15 cellular contexts compared by ENCODE assay signal in genomic region chrX:130704053-130705038, GRCh38.
A peak's percentile ranks its signal among the peaks of the same experiment; 100 is the strongest.
DNase-seq lines count a peak whose midpoint lies in the region; ATAC-seq, FAIRE-seq and TF ChIP-seq lines count a peak whose summit lies in the region.
"Had no signal": no experiment of that assay in that cellular context is flagged by ENCODE, and none has a peak within 500 bp of the region (broad histone marks: within the 10 kb centered on the region; RNA-seq: fewer than 3 reads in every experiment).

No MANE protein-coding gene starts in this region.

- TF ChIP-seq CTCF in cardiac muscle cell (IDR thresholded peaks at IDR 0.05; ENCODE audit: low read depth, low read length) (no peak), right atrium auricular region (IDR thresholded peaks at IDR 0.05) (no peak), astrocyte of the spinal cord (IDR thresholded peaks at IDR 0.05; ENCODE audit: low read depth, low read length) (no peak), tibial artery (IDR thresholded peaks at IDR 0.05) (no peak)

- H3K27me3 ChIP-seq in cardiac muscle cell: no peaks in the 10 kb centered on the region
- no peaks in the 10 kb centered on the region for H3K27me3 ChIP-seq in right atrium auricular region
- no peaks in the 10 kb centered on the region for H3K27me3 ChIP-seq in tibial artery
- H3K27me3 ChIP-seq in HAP-1 (ENCODE audit: low read depth): no peaks in the 10 kb centered on the region
- H3K27me3 ChIP-seq: neural progenitor cell, Peyer's patch, vagina had no signal

- peak overlapping the region; percentile 7 for H3K27ac ChIP-seq in cardiac muscle cell
- no peak overlapping the region for H3K27ac ChIP-seq in right atrium auricular region
- H3K27ac ChIP-seq in tibial artery: peak overlapping the region; percentile 59 to 66
- H3K27ac ChIP-seq: neural progenitor cell, Peyer's patch, vagina had no signal

- FAIRE-seq in GM12891 (lab: Jason Lieb, UNC): no peak

- no peak overlapping the region for H3K4me3 ChIP-seq in cardiac muscle cell
- H3K4me3 ChIP-seq in right atrium auricular region: no peak overlapping the region
- no peak overlapping the region for H3K4me3 ChIP-seq in astrocyte of the spinal cord (ENCODE audit: low read depth, low read length)
- H3K4me3 ChIP-seq in tibial artery: no peak overlapping the region
- no peak overlapping the region for H3K4me3 ChIP-seq in HAP-1
- H3K4me3 ChIP-seq: neural progenitor cell, Peyer's patch, vagina had no signal

- no peak for TF ChIP-seq POLR2A in GM12891 (IDR thresholded peaks at IDR 0.05; ENCODE audit: low read depth, low read length)

- intact Hi-C loops in left ventricle myocardium superior (cut with micrococcal nuclease) (no loop called here), tibial artery (cut with DNase I; ENCODE audit: low total_unique reads) (no loop called here)

- DNase-seq in cardiac muscle cell (ENCODE audit: low read depth in 1 of 2, low spot score in 1 of 2) (peak in 1 of 2 donors; percentile 63), right atrium auricular region (ENCODE audit: low spot score) (no peak), astrocyte of the spinal cord (ENCODE audit: low read depth, low spot score) (peak; percentile 18), left ventricle myocardium superior (no peak), tibial artery (no peak), HAP-1 (ENCODE audit: low spot score in 2 of 2) (no peak), GM12891 (ENCODE audit: insufficient read length, low spot score) (no peak)
- DNase-seq: activated gamma-delta T cell; NCI-H510A; Peyer's patch; stimulated activated CD4-positive, alpha-beta T cell treated with anti-CD3 and anti-CD28 coated beads, Interleukin-15, amount 100 ng/mL, for 24 hours; T-helper 9 cell had no signal

- in situ Hi-C loops in astrocyte of the spinal cord (cut with HindIII; ENCODE audit: low sequenced_read_pairs): no loop called here
- in situ Hi-C loops in HAP-1 (cut with MboI; ENCODE audit: low sequenced_read_pairs): no loop called here

- ATAC-seq in left ventricle myocardium superior: peak; percentile 41
- no peak for ATAC-seq in GM21528 (IDR thresholded peaks at IDR 0.05; ENCODE audit: low FRiP score, unreplicated experiment)

- H3K36me3 ChIP-seq in cardiac muscle cell (no peaks in the 10 kb centered on the region), right atrium auricular region (no peaks in the 10 kb centered on the region), tibial artery (no peaks in the 10 kb centered on the region), HAP-1 (replicated peaks) (no peaks in the 10 kb centered on the region)
- H3K36me3 ChIP-seq: neural progenitor cell, Peyer's patch, vagina had no signal

- H3K4me1 ChIP-seq in cardiac muscle cell (ENCODE audit: low read depth): peaks cover 23% of the 10 kb centered on the region
- H3K4me1 ChIP-seq in right atrium auricular region: no peaks in the 10 kb centered on the region
- H3K4me1 ChIP-seq in tibial artery: peaks cover 0 to 30% (median 2%) of the 10 kb centered on the region in 4 donors
- no peaks in the 10 kb centered on the region for H3K4me1 ChIP-seq in HAP-1
- H3K4me1 ChIP-seq: neural progenitor cell, Peyer's patch, vagina had no signal

- H3K9me3 ChIP-seq in cardiac muscle cell (ENCODE audit: low read depth) (no peaks in the 10 kb centered on the region), right atrium auricular region (no peaks in the 10 kb centered on the region), tibial artery (no peaks in the 10 kb centered on the region), HAP-1 (no peaks in the 10 kb centered on the region)
- H3K9me3 ChIP-seq: Peyer's patch, vagina had no signal

TF ChIP-seq in GM12891, 5 proteins besides CTCF, POLR2A, EP300 and RAD21:
- TF ChIP-seq POU2F2 (IDR thresholded peaks at IDR 0.05; ENCODE audit: low read depth, low read length) (no peak), SPI1 (IDR thresholded peaks at IDR 0.05; ENCODE audit: low read depth, low read length) (no peak), TAF1 (IDR thresholded peaks at IDR 0.05; ENCODE audit: low read depth, low read length) (no peak), PAX5 (IDR thresholded peaks at IDR 0.05; ENCODE audit: insufficient read depth, low read length, severe bottlenecking) (no peak), POLR2AphosphoS5 (IDR thresholded peaks at IDR 0.05; ENCODE audit: low read depth, low read length) (no peak)
TF ChIP-seq in GM12891: peak in this region for 0.

Comparison
In these comparisons a context has a peak if more than half of its experiments do, and no peak if none do; other contexts are left out.
1. H3K27ac ChIP-seq: peak in cardiac muscle cell (single experiment) and tibial artery (2 of 2); none in right atrium auricular region (0 of 2).